In the genomic region with DNA sequence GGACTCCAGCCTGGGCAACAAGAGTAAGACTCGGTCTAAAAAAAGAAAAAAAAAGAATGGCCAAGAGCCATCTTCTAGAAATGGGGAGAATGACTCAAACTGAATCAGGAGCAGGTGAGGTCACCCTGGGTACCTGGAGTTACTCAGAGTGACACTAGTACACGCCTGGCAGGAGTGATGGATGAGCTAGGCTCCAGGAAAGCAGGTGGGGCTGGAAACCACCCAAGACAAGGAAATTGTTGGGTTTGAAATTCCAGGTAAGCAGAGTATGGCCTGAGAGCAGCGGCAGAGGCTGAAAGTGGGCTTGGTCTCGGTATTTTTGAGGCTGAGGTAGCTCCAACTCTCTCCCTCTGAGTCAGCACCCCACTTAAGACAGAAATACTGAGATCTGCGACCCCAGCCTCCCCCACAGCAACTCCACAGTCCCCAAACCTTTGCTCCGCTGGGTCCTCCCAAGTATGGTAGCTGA, we compare ENCODE assay signal across 12 cellular contexts. TPM values are rescaled to one million over a fixed set of nuclear protein-coding genes. Genes with fewer than 3 reads are reported as not detected.
DNase-seq lines count a peak whose midpoint lies in the region; ATAC-seq lines count a peak whose summit lies in the region.
"Had no signal": no experiment of that assay in that cellular context is flagged by ENCODE, and none has a peak within 500 bp of the region (broad histone marks: within the 10 kb centered on the region; RNA-seq: fewer than 3 reads in every experiment).

No MANE protein-coding gene starts in this region.

- no peaks in the 10 kb centered on the region for H3K9me3 Mint-ChIP-seq in activated CD8-positive, alpha-beta memory T cell treated with anti-CD3 and anti-CD28 coated beads, Interleukin-2, amount 10 ng/mL, durations not matched to agents 7 days and 5 days (ENCODE audit: low read depth)
- H3K9me3 Mint-ChIP-seq in immature natural killer cell, result peaks cover 0 to 3% (median 0%) of the 10 kb centered on the region in 6 donors
- H3K9me3 Mint-ChIP-seq in stimulated activated naive CD8-positive, alpha-beta T cell treated with anti-CD3 and anti-CD28 coated beads, Interleukin-15, Interleukin-2, amounts not matched to agents 100 ng/mL and 50 ng/mL, for 24 hours, result no peaks in the 10 kb centered on the region
- H3K9me3 Mint-ChIP-seq: dendritic cell treated with granulocyte-macrophage colony-stimulating factor and Interleukin-4, amounts not matched to agents 40 ng/mL and 50 ng/mL, for 4 days had no signal

- ATAC-seq in activated CD8-positive, alpha-beta memory T cell treated with anti-CD3 and anti-CD28 coated beads, Interleukin-2, amount 10 ng/mL, durations not matched to agents 7 days and 5 days, result peak; percentile 42

- peaks cover 5% of the 10 kb centered on the region for H3K36me3 Mint-ChIP-seq in activated CD8-positive, alpha-beta memory T cell treated with anti-CD3 and anti-CD28 coated beads, Interleukin-2, amount 10 ng/mL, durations not matched to agents 7 days and 5 days
- no peaks in the 10 kb centered on the region for H3K36me3 Mint-ChIP-seq in immature natural killer cell
- H3K36me3 Mint-ChIP-seq in stimulated activated naive CD8-positive, alpha-beta T cell treated with anti-CD3 and anti-CD28 coated beads, Interleukin-15, Interleukin-2, amounts not matched to agents 100 ng/mL and 50 ng/mL, for 24 hours (ENCODE audit: low read depth), result peaks cover 4% of the 10 kb centered on the region

- peak overlapping the region; percentile 7 for H3K4me3 Mint-ChIP-seq in activated CD8-positive, alpha-beta memory T cell treated with anti-CD3 and anti-CD28 coated beads, Interleukin-2, amount 10 ng/mL, durations not matched to agents 7 days and 5 days
- H3K4me3 Mint-ChIP-seq in immature natural killer cell, result no peak overlapping the region
- H3K4me3 Mint-ChIP-seq in stimulated activated naive CD8-positive, alpha-beta T cell treated with anti-CD3 and anti-CD28 coated beads, Interleukin-15, Interleukin-2, amounts not matched to agents 100 ng/mL and 50 ng/mL, for 24 hours, result peak overlapping the region; percentile 51
- H3K4me3 Mint-ChIP-seq: dendritic cell treated with granulocyte-macrophage colony-stimulating factor and Interleukin-4, amounts not matched to agents 40 ng/mL and 50 ng/mL, for 4 days had no signal

- peaks cover 65% of the 10 kb centered on the region for H3K4me1 Mint-ChIP-seq in activated CD8-positive, alpha-beta memory T cell treated with anti-CD3 and anti-CD28 coated beads, Interleukin-2, amount 10 ng/mL, durations not matched to agents 7 days and 5 days
- peaks cover 33 to 49% of the 10 kb centered on the region in 2 donors for H3K4me1 Mint-ChIP-seq in immature natural killer cell
- H3K4me1 Mint-ChIP-seq in stimulated activated naive CD8-positive, alpha-beta T cell treated with anti-CD3 and anti-CD28 coated beads, Interleukin-15, Interleukin-2, amounts not matched to agents 100 ng/mL and 50 ng/mL, for 24 hours (ENCODE audit: low read depth), result peaks cover 69% of the 10 kb centered on the region

- CTCF ChIA-PET in activated CD8-positive, alpha-beta memory T cell treated with anti-CD3 and anti-CD28 coated beads, Interleukin-2, amount 10 ng/mL, durations not matched to agents 7 days and 5 days (lab: Charles Lee), result interaction anchor here (0.8 to 10.3 kb wide), 14 partner anchors 11 to 244 kb away, joined by 3 to 145 read pairs (median 5); partner anchors contain the start of gene DDIT4

- peak overlapping the region; percentile 92 for H3K27ac Mint-ChIP-seq in activated CD8-positive, alpha-beta memory T cell treated with anti-CD3 and anti-CD28 coated beads, Interleukin-2, amount 10 ng/mL, durations not matched to agents 7 days and 5 days
- peak overlapping the region in 5 of 6 donors; percentile 50 to 91 (median 79) for H3K27ac Mint-ChIP-seq in immature natural killer cell
- peak overlapping the region; percentile 100 for H3K27ac Mint-ChIP-seq in stimulated activated naive CD8-positive, alpha-beta T cell treated with anti-CD3 and anti-CD28 coated beads, Interleukin-15, Interleukin-2, amounts not matched to agents 100 ng/mL and 50 ng/mL, for 24 hours
- H3K27ac Mint-ChIP-seq: dendritic cell treated with granulocyte-macrophage colony-stimulating factor and Interleukin-4, amounts not matched to agents 40 ng/mL and 50 ng/mL, for 4 days had no signal

- no peaks in the 10 kb centered on the region for H3K27me3 Mint-ChIP-seq in activated CD8-positive, alpha-beta memory T cell treated with anti-CD3 and anti-CD28 coated beads, Interleukin-2, amount 10 ng/mL, durations not matched to agents 7 days and 5 days
- peaks cover 4 to 15% (median 7%) of the 10 kb centered on the region in 3 donors for H3K27me3 Mint-ChIP-seq in immature natural killer cell (ENCODE audit: low read depth in 3 of 3)
- no peaks in the 10 kb centered on the region for H3K27me3 Mint-ChIP-seq in stimulated activated naive CD8-positive, alpha-beta T cell treated with anti-CD3 and anti-CD28 coated beads, Interleukin-15, Interleukin-2, amounts not matched to agents 100 ng/mL and 50 ng/mL, for 24 hours

- DNase-seq in activated CD4-positive, CD25-positive, alpha-beta regulatory T cell treated with anti-CD3 and anti-CD28 coated beads, Interleukin-2, amount 50 U/mL, for 16 hours (ENCODE audit: low read depth, low spot score), result peak; percentile 33
- no peak for DNase-seq in activated CD4-positive, CD25-positive, alpha-beta regulatory T cell treated with anti-CD3 and anti-CD28 coated beads, Interleukin-2, amount 50 U/mL, for 72 hours
- DNase-seq in activated CD8-positive, alpha-beta memory T cell treated with anti-CD3 and anti-CD28 coated beads, Interleukin-2, amount 10 ng/mL, durations not matched to agents 7 days and 5 days, result peak; percentile 77
- no peak for DNase-seq in immature natural killer cell
- DNase-seq in 8988T, result no peak
- DNase-seq in GOT3 (lab: John Stamatoyannopoulos, UW), result no peak
- no peak for DNase-seq in NOMO-1 treated with DMSO at 0.1 percent for 48 hours (lab: John Stamatoyannopoulos, UW; ENCODE audit: unreplicated experiment)
- DNase-seq: ACHN, NCI-H1436, T1000 had no signal

RNA-seq across cellular contexts. Expression of gene DDIT4, which starts 18.5 kb away (rescaled TPM):
- total RNA-seq in activated CD8-positive, alpha-beta memory T cell treated with anti-CD3 and anti-CD28 coated beads, Interleukin-2, amount 10 ng/mL, durations not matched to agents 7 days and 5 days, result 100 to 1,000 TPM; 291 to 293 TPM
- polyA plus RNA-seq in immature natural killer cell, result 100 to 1,000 TPM; 437 to 876 (median 450) TPM

Comparison
In these comparisons a context has a peak if more than half of its experiments do, and no peak if none do; other contexts are left out.
1. DNase-seq: peak in activated CD4-positive, CD25-positive, alpha-beta regulatory T cell treated with anti-CD3 and anti-CD28 coated beads, Interleukin-2, amount 50 U/mL, for 16 hours (single experiment) and activated CD8-positive, alpha-beta memory T cell treated with anti-CD3 and anti-CD28 coated beads, Interleukin-2, amount 10 ng/mL, durations not matched to agents 7 days and 5 days (single experiment); none in activated CD4-positive, CD25-positive, alpha-beta regulatory T cell treated with anti-CD3 and anti-CD28 coated beads, Interleukin-2, amount 50 U/mL, for 72 hours (single experiment), immature natural killer cell (0 of 3), 8988T (single experiment), GOT3 (single experiment) and NOMO-1 treated with DMSO at 0.1 percent for 48 hours (single experiment).
2. H3K4me3 Mint-ChIP-seq: peak in activated CD8-positive, alpha-beta memory T cell treated with anti-CD3 and anti-CD28 coated beads, Interleukin-2, amount 10 ng/mL, durations not matched to agents 7 days and 5 days (single experiment) and stimulated activated naive CD8-positive, alpha-beta T cell treated with anti-CD3 and anti-CD28 coated beads, Interleukin-15, Interleukin-2, amounts not matched to agents 100 ng/mL and 50 ng/mL, for 24 hours (single experiment); none in immature natural killer cell (0 of 5).
3. Peak in every context shown above with its lines, with median percentiles within 50 percentile points of each other: H3K27ac Mint-ChIP-seq.